Comparison of ENCODE assay signal across 8 cellular contexts in genomic region chr3:141738636-141739363, GRCh38. TPM values are rescaled to one million over a fixed set of nuclear protein-coding genes. Genes with fewer than 3 reads are reported as not detected.
DNase-seq lines count a peak whose midpoint lies in the region; ATAC-seq and TF ChIP-seq lines count a peak whose summit lies in the region.

No MANE protein-coding gene starts in this region.

- no peaks in the 10 kb centered on the region for H3K9me3 ChIP-seq in IMR-90 (ENCODE audit: control insufficient read depth, insufficient read depth, low read length)
- no peaks in the 10 kb centered on the region for H3K9me3 ChIP-seq in SJSA1 (replicated peaks)
- no peaks in the 10 kb centered on the region for H3K9me3 ChIP-seq in right lobe of liver
- no peaks in the 10 kb centered on the region for H3K9me3 ChIP-seq in suprapubic skin

- peak overlapping the region; percentile 100 for H2AFZ ChIP-seq in IMR-90 (replicated peaks; ENCODE audit: low read length, poor library complexity)

- H3K27ac ChIP-seq in IMR-90 (ENCODE audit: insufficient read depth, low read length) (peak overlapping the region; percentile 97), SJSA1 (peak overlapping the region; percentile 67), cingulate gyrus (ENCODE audit: low read depth, low read length) (peak overlapping the region; percentile 93), right lobe of liver (peak overlapping the region; percentile 85 to 94 (median 90)), suprapubic skin (peak overlapping the region; percentile 96)

- H2AK9ac ChIP-seq in IMR-90 (replicated peaks; ENCODE audit: low read depth, low read length, poor library complexity): peak overlapping the region; percentile 96

- H2BK20ac ChIP-seq in IMR-90 (ENCODE audit: low read depth, low read length): 0 out of 2 replicates have a peak overlapping the region, but pooled peaks have one; percentile 47

- peaks cover 9% of the 10 kb centered on the region for H3K4me1 ChIP-seq in IMR-90 (ENCODE audit: control insufficient read depth, insufficient read depth, low read length)
- H3K4me1 ChIP-seq in SJSA1 (replicated peaks): peaks cover 29% of the 10 kb centered on the region
- H3K4me1 ChIP-seq in right lobe of liver: peaks cover 0 to 13% (median 5%) of the 10 kb centered on the region in 4 donors
- H3K4me1 ChIP-seq in suprapubic skin: peaks cover 38% of the 10 kb centered on the region

- H3K27me3 ChIP-seq in IMR-90 (ENCODE audit: control insufficient read depth, insufficient read depth, low read length): no peaks in the 10 kb centered on the region
- no peaks in the 10 kb centered on the region for H3K27me3 ChIP-seq in SJSA1 (replicated peaks)
- no peaks in the 10 kb centered on the region for H3K27me3 ChIP-seq in right lobe of liver
- H3K27me3 ChIP-seq in suprapubic skin: no peaks in the 10 kb centered on the region

- peak overlapping the region; percentile 88 to 100 for H4K8ac ChIP-seq in IMR-90 (ENCODE audit: low read depth in 2 of 2, low read length in 2 of 2)

- DNase-seq in EH (ENCODE audit: low read depth): peak; percentile 60
- peak; percentile 64 for DNase-seq in IMR-90
- DNase-seq in SJSA1 (ENCODE audit: low read depth in 1 of 2, low spot score in 2 of 2): peak in 1 of 2 experiments; percentile 44
- DNase-seq in right lobe of liver: no peak
- no peak for DNase-seq in suprapubic skin (ENCODE audit: low spot score in 2 of 2)
- DNase-seq in NCI-H1436 (lab: John Stamatoyannopoulos, UW): no peak

- no peak for TF ChIP-seq EP300 in suprapubic skin (IDR thresholded peaks at IDR 0.05)

- CTCF ChIA-PET in IMR-90 (lab: Yijun Ruan, JAX): interaction anchor here (0.6 to 0.8 kb wide), 4 partner anchors 27 to 233 kb away, joined by 3 read pairs; no protein-coding TSS in a partner anchor

- H2BK5ac ChIP-seq in IMR-90 (ENCODE audit: low read depth, low read length, poor library complexity, severe bottlenecking): peak overlapping the region; percentile 94

- TF ChIP-seq CTCF in IMR-90 (conservative IDR thresholded peaks at IDR 0.05; ENCODE audit: low read depth, low read length) (no peak), right lobe of liver (IDR thresholded peaks at IDR 0.05) (no peak), suprapubic skin (IDR thresholded peaks at IDR 0.05) (no peak)

- ATAC-seq in GM21390 (IDR thresholded peaks at IDR 0.05; ENCODE audit: unreplicated experiment): peak; percentile 16
- ATAC-seq in IMR-90 (ENCODE audit: low read depth): peak; percentile 28; the same call in 1 of the 2 replicates
- peak; percentile 53 to 61 (median 58) for ATAC-seq in right lobe of liver

- H3K9ac ChIP-seq in IMR-90 (ENCODE audit: low read depth, low read length): peak overlapping the region; percentile 95

- intact Hi-C loops in IMR-90 (cut with micrococcal nuclease) (loop anchor here (1.0 to 10.0 kb wide), 8 partner anchors 52 to 274 kb away; no protein-coding TSS in a partner anchor), right lobe of liver (cut with DNase I) (loop anchor here in 1 of 2 donors (10.0 kb wide), 1 partner anchor 146 kb away; no protein-coding TSS in a partner anchor)

- peak overlapping the region; percentile 97 for H3K23ac ChIP-seq in IMR-90 (ENCODE audit: low read depth, low read length)

- H2BK120ac ChIP-seq in IMR-90 (ENCODE audit: low read depth, low read length): peak overlapping the region; percentile 86

- WGBS in IMR-90 (ENCODE audit: extremely low coverage in 2 of 2, insufficient read length in 1 of 2), 2 experiments: 0% methylated on average over 2 of the region's 30 CpGs; no CpG with 5 or more reads in 1 of the 2 experiments
- 0% methylated on average over 26 of the region's 30 CpGs for WGBS in right lobe of liver (ENCODE audit: insufficient coverage, low coverage, low lambda C conversion rate, missing lambda C conversion rate)
- under 1% methylated on average over 27 of the region's 30 CpGs for WGBS in suprapubic skin

- peaks cover 2% of the 10 kb centered on the region; the same call in 1 of the 2 replicates for H3K36me3 ChIP-seq in IMR-90 (ENCODE audit: control insufficient read depth, insufficient read depth, low read length)
- peaks cover 41% of the 10 kb centered on the region for H3K36me3 ChIP-seq in SJSA1
- no peaks in the 10 kb centered on the region for H3K36me3 ChIP-seq in right lobe of liver
- H3K36me3 ChIP-seq in suprapubic skin: no peaks in the 10 kb centered on the region

- peaks cover 0 to 25% of the 10 kb centered on the region in 2 experiments; a peak in 3 of 4 replicates for H3K79me1 ChIP-seq in IMR-90 (ENCODE audit: low read depth in 1 of 2, low read length in 2 of 2)

- peak overlapping the region; percentile 98 for H3K4ac ChIP-seq in IMR-90 (ENCODE audit: low read depth, low read length)

- H3K18ac ChIP-seq in IMR-90 (ENCODE audit: low read depth, low read length): peak overlapping the region; percentile 94

- H3K14ac ChIP-seq in IMR-90 (replicated peaks; ENCODE audit: low read depth, low read length): peak overlapping the region; percentile 99

- peak; percentile 28; the same call in 1 of the 2 replicates for TF ChIP-seq POLR2A in IMR-90 (IDR thresholded peaks at IDR 0.05; ENCODE audit: low read depth, low read length)
- no peak for TF ChIP-seq POLR2A in right lobe of liver (IDR thresholded peaks at IDR 0.05)
- TF ChIP-seq POLR2A in suprapubic skin (IDR thresholded peaks at IDR 0.05): no peak

- dilution Hi-C loops in IMR-90 (cut with HindIII; ENCODE audit: low sequenced_read_pairs, unreplicated experiment): no loop called here

- H4K91ac ChIP-seq in IMR-90 (ENCODE audit: insufficient read depth, low read depth, low read length): peak overlapping the region; percentile 82

- peaks cover 7% of the 10 kb centered on the region; the same call in 1 of the 2 replicates for H3K9me1 ChIP-seq in IMR-90 (ENCODE audit: insufficient read depth, low read length)

- in situ Hi-C loops in IMR-90 (cut with MboI; ENCODE audit: low sequenced_read_pairs): no loop called here

- H3K4me2 ChIP-seq in IMR-90 (ENCODE audit: low read depth, low read length): peak overlapping the region; percentile 87

- peak overlapping the region; percentile 97 for H2AK5ac ChIP-seq in IMR-90 (ENCODE audit: low read depth, low read length)

- no peak for TF ChIP-seq RAD21 in IMR-90 (IDR thresholded peaks at IDR 0.05; ENCODE audit: low read length)

- H3K56ac ChIP-seq in IMR-90 (ENCODE audit: extremely low read depth, insufficient read depth, low read length): peak overlapping the region; percentile 97

- peak overlapping the region; percentile 98 for H4K5ac ChIP-seq in IMR-90 (ENCODE audit: low read depth, low read length)

- POLR2A ChIA-PET in IMR-90 (lab: Charles Lee; ENCODE audit: unreplicated experiment): no interaction called here

- no TSS peak for BruUV-seq in IMR-90 (replicated peaks; lab: Mats Ljungman, UMichigan)

- peak overlapping the region; percentile 73; the same call in 2 of the 3 replicates for H2BK15ac ChIP-seq in IMR-90 (ENCODE audit: low read depth, low read length)

- H3K4me3 ChIP-seq in IMR-90 (ENCODE audit: insufficient read depth, low read depth, low read length) (peak overlapping the region; percentile 86), SJSA1 (peak overlapping the region; percentile 83), right lobe of liver (peak overlapping the region; percentile 89 to 98 (median 89)), suprapubic skin (peak overlapping the region; percentile 88)

- H4K20me1 ChIP-seq in IMR-90 (ENCODE audit: insufficient read depth, low read length): peaks cover 26% of the 10 kb centered on the region

TF ChIP-seq in IMR-90, 13 proteins besides CTCF, POLR2A, EP300 and RAD21 (continues in another document):
- TF ChIP-seq SMC3 (IDR thresholded peaks at IDR 0.05; ENCODE audit: low read depth, low read length) (0 out of 2 replicates have a peak, but pooled peaks have one; percentile 5), USF2 (IDR thresholded peaks at IDR 0.05; ENCODE audit: low read depth, low read length) (no peak), CEBPB (IDR thresholded peaks at IDR 0.05; ENCODE audit: low read depth, low read length) (peak; percentile 90), MAFK (IDR thresholded peaks at IDR 0.05; ENCODE audit: low read depth, low read length) (no peak), MAZ (IDR thresholded peaks at IDR 0.05; ENCODE audit: borderline replicate concordance, low read depth, low read length) (no peak), NFE2L2 (IDR thresholded peaks at IDR 0.05; ENCODE audit: low read depth, low read length) (no peak), MXI1 (IDR thresholded peaks at IDR 0.05; ENCODE audit: borderline replicate concordance, low read depth, low read length) (peak; percentile 19; the same call in 1 of the 2 replicates), BHLHE40 (IDR thresholded peaks at IDR 0.05; ENCODE audit: low read depth, low read length) (no peak), RFX5 (IDR thresholded peaks at IDR 0.05; ENCODE audit: low read depth, low read length) (no peak)

RNA-seq across cellular contexts. Expression of gene RNF7, which starts 0.7 kb away (rescaled TPM):
- total RNA-seq in IMR-90 (2012; rRNA removed) (111 and 149 TPM in 2 replicates), right lobe of liver (10 to 100 TPM; 31.0 to 41.1 (median 34.2) TPM), suprapubic skin (10 to 100 TPM; 43.9 to 77.3 (median 61.6) TPM)
- 70.5 and 98.7 TPM in 2 replicates for polyA plus RNA-seq in IMR-90 (2012; rRNA removed)
- polyA plus RNA-seq in IMR-90 (2012; cell fraction: cytosol; rRNA removed): 119 and 155 TPM in 2 replicates
- polyA plus RNA-seq in IMR-90 (2012; cell fraction: nucleus; rRNA removed; ENCODE audit: low replicate concordance): 33.0 and 66.1 TPM in 2 replicates
- 135 and 150 TPM in 2 replicates for total RNA-seq in SJSA1 (2014; rRNA removed; shearing (Covaris generic))

RNA-seq across cellular contexts. Expression of gene GRK7, which starts 24.4 kb away (rescaled TPM):
- total RNA-seq in IMR-90 (2012; rRNA removed) (not detected in 2 replicates), right lobe of liver (under 1 TPM in 1 of 6 experiments, not detected in 5; 0.06 TPM), suprapubic skin (1 to 10 TPM in 1 of 4 donors, under 1 TPM in 1, not detected in 2; 0.11 to 1.2 TPM)
- not detected in 2 replicates for polyA plus RNA-seq in IMR-90 (2012; rRNA removed)
- polyA plus RNA-seq in IMR-90 (2012; cell fraction: cytosol; rRNA removed): not detected in 2 replicates
- polyA plus RNA-seq in IMR-90 (2012; cell fraction: nucleus; rRNA removed; ENCODE audit: low replicate concordance): 0.01 TPM in 1 of 2 replicates, not detected in the other
- total RNA-seq in SJSA1 (2014; rRNA removed; shearing (Covaris generic)): not detected in 2 replicates

Comparison
In these comparisons a context has a peak if more than half of its experiments do, and no peak if none do; other contexts are left out.
1. DNase-seq: peak in EH (single experiment) and IMR-90 (single experiment); none in right lobe of liver (0 of 3), suprapubic skin (0 of 2) and NCI-H1436 (single experiment).
2. Peak in every context shown above with its lines, with median percentiles within 50 percentile points of each other: ATAC-seq, H3K27ac ChIP-seq and H3K4me3 ChIP-seq.